ENCODE assay signal across 26 cellular contexts in the genomic region with DNA sequence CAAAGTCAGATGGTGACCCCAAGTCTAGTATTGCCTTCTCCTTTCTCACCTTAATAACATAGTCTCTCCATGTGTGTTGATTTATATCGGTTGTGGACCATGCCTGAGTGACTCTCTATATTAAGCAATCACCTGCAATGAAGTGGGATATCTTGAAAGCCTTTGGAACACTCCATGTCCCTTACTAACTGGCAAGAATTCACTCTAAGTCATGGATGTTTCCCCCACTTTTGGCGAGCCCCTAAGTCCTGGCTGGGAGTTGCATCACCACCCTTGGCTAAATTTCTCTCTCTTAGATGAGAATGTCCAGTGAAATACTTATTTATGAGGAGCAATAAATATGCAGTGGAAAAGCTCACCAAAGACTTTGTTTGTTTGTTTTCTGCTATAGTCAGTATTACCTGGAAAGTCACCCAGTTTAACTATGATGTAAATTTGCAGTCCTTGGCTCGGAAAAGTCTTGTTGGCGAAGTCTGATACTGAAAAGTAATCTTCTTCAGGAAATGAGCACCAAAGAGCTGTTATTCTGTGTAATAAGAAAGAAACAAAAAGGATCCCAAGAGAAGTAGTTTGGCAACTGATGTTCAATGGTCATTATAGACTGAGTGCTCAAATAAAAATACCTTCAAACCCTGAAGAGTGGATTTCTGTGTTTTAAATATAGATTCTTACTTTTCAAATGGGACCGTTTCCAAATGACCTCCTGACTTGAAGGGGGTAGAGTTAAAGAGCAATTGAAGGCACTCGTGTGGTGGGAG.
"Had no signal": no experiment of that assay in that cellular context is flagged by ENCODE, and none has a peak within 500 bp of the region (broad histone marks: within the 10 kb centered on the region; RNA-seq: fewer than 3 reads in every experiment).

No MANE protein-coding gene starts in this region.

- H3K9me3 Mint-ChIP-seq: immature natural killer cell; memory B cell; stimulated activated naive CD8-positive, alpha-beta T cell treated with anti-CD3 and anti-CD28 coated beads, Interleukin-15, amount 100 ng/mL, for 72 hours; type B pancreatic cell had no signal

- H3K27ac Mint-ChIP-seq: immature natural killer cell; memory B cell; naive thymus-derived CD4-positive, alpha-beta T cell; nephron; stimulated activated memory B cell treated with anti-CD40 and anti-IgM and Interleukin-4, amounts not matched to agents 10 μg/mL and 1 μg/mL and 100 μg/mL, for 72 hours; stimulated activated naive CD8-positive, alpha-beta T cell treated with anti-CD3 and anti-CD28 coated beads, Interleukin-15, amount 100 ng/mL, for 72 hours; type B pancreatic cell had no signal

- H3K36me3 ChIP-seq: pancreas, tibial nerve, vagina had no signal

- H3K27ac ChIP-seq: pancreas, psoas muscle, tibial nerve, vagina had no signal

- H3K27me3 Mint-ChIP-seq: memory B cell; stimulated activated memory B cell treated with anti-CD40 and anti-IgM and Interleukin-4, amounts not matched to agents 10 μg/mL and 1 μg/mL and 100 μg/mL, for 72 hours; stimulated activated naive CD8-positive, alpha-beta T cell treated with anti-CD3 and anti-CD28 coated beads, Interleukin-15, amount 100 ng/mL, for 72 hours; type B pancreatic cell had no signal

- H3K9me3 ChIP-seq: mucosa of descending colon, pancreas, psoas muscle, tibial nerve, vagina had no signal

- H3K36me3 Mint-ChIP-seq: immature natural killer cell; memory B cell; naive thymus-derived CD4-positive, alpha-beta T cell; stimulated activated memory B cell treated with anti-CD40 and anti-IgM and Interleukin-4, amounts not matched to agents 10 μg/mL and 1 μg/mL and 100 μg/mL, for 72 hours; type B pancreatic cell had no signal

- H3K4me3 Mint-ChIP-seq: immature natural killer cell; memory B cell; naive thymus-derived CD4-positive, alpha-beta T cell; nephron; neural crest cell; stimulated activated memory B cell treated with anti-CD40 and anti-IgM and Interleukin-4, amounts not matched to agents 10 μg/mL and 1 μg/mL and 100 μg/mL, for 72 hours; stimulated activated naive CD8-positive, alpha-beta T cell treated with anti-CD3 and anti-CD28 coated beads, Interleukin-15, amount 100 ng/mL, for 72 hours; type B pancreatic cell had no signal

- ATAC-seq: mucosa of descending colon; naive thymus-derived CD4-positive, alpha-beta T cell; pancreas; stimulated activated memory B cell treated with anti-CD40 and anti-IgM and Interleukin-4, amounts not matched to agents 10 μg/mL and 1 μg/mL and 100 μg/mL, for 72 hours; stimulated activated naive CD8-positive, alpha-beta T cell treated with anti-CD3 and anti-CD28 coated beads, Interleukin-15, amount 100 ng/mL, for 72 hours had no signal

- H3K4me1 Mint-ChIP-seq: immature natural killer cell; memory B cell; naive thymus-derived CD4-positive, alpha-beta T cell; neural crest cell; stimulated activated memory B cell treated with anti-CD40 and anti-IgM and Interleukin-4, amounts not matched to agents 10 μg/mL and 1 μg/mL and 100 μg/mL, for 72 hours; stimulated activated naive CD8-positive, alpha-beta T cell treated with anti-CD3 and anti-CD28 coated beads, Interleukin-15, amount 100 ng/mL, for 72 hours had no signal

- H3K4me1 ChIP-seq: pancreas, tibial nerve, vagina had no signal

- FAIRE-seq: islet of Langerhans, kidney, pancreas had no signal

- DNase-seq: head of caudate nucleus; hypothalamus; immature natural killer cell; kidney; midbrain; mucosa of descending colon; naive thymus-derived CD4-positive, alpha-beta T cell; nucleus accumbens; pancreas; stimulated activated CD4-positive, alpha-beta T cell treated with anti-CD3 and anti-CD28 coated beads, Interleukin-1b, Interleukin-23, amount 100 ng/mL, for 48 hours; stimulated activated CD4-positive, alpha-beta T cell treated with anti-CD3 and anti-CD28 coated beads, Interleukin-2, amount 100 ng/mL, for 48 hours; stimulated activated CD4-positive, alpha-beta T cell treated with anti-CD3 and anti-CD28 coated beads, Interleukin-4, amount 100 ng/mL, for 4 hours; stimulated activated CD8-positive, alpha-beta memory T cell treated with anti-CD3 and anti-CD28 coated beads, Interleukin-4, amount 100 ng/mL, for 48 hours; stimulated activated naive CD4-positive, alpha-beta T cell treated with Interleukin-2 at 50 U/mL for 16 hours; stimulated activated naive CD8-positive, alpha-beta T cell treated with anti-CD3 and anti-CD28 coated beads, Interleukin-15, amount 100 ng/mL, for 72 hours; substantia nigra had no signal

- H3K27me3 ChIP-seq: tibial nerve, vagina had no signal

- H3K4me3 ChIP-seq: mucosa of descending colon, pancreas, psoas muscle, smooth muscle cell, tibial nerve, vagina had no signal
